In the genomic region with DNA sequence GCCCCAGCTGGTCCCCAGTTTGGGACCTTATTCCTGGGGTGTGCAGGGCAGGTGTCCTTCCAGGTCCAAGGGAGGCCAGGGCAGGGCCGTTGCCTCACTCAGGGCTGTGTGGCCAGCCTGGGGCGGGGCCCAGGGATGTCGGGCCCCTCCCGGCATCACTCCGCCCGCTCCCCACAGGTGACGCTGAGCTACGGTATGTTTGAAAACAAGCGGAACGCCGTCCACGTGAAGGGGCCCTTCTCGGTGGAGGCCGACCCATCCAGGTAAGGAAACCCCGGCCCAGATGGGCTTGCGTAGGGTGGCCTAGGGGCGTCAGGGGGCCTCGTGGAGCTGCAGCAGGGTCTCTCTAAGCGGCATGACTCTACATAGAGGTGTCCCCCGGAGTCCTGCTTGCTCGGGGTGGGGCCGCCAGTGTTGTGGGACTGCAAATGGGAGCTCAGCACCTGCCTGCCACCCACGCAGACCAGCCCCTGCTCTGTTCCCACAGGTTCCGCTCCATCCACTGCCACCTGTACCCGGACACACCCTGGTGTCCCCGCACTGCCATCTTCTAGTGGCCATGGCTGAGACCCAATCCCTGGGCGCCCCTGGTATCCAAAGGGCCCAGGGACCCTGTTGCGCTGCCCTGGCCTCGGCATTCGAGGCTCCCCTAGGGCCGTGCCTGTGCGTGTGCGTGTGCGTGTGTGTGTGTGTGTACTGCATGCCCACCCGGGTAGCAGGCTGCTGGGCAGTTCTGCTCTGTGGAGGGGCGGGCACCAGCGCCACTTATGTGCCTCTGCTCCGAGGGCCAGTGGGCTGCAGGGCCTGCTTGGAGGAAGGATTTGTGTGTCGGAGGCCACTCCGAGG, we compare ENCODE assay signal across 15 cellular contexts. TPM values are rescaled to one million over a fixed set of nuclear protein-coding genes. Genes with fewer than 3 reads are reported as not detected.
A peak's percentile ranks its signal among the peaks of the same experiment; 100 is the strongest.
DNase-seq lines count a peak whose midpoint lies in the region; ATAC-seq and TF ChIP-seq lines count a peak whose summit lies in the region.
"Had no signal": no experiment of that assay in that cellular context is flagged by ENCODE, and none has a peak within 500 bp of the region (broad histone marks: within the 10 kb centered on the region; RNA-seq: fewer than 3 reads in every experiment).

No MANE protein-coding gene starts in this region.

- ATAC-seq in right lobe of liver (no peak), HG03095 (IDR thresholded peaks at IDR 0.05; ENCODE audit: unreplicated experiment) (no peak)
- ATAC-seq: gastroesophageal sphincter had no signal

- no peak overlapping the region for H3K4me3 ChIP-seq in right lobe of liver
- no peak overlapping the region for H3K4me3 ChIP-seq in subcutaneous abdominal adipose tissue (ENCODE audit: low read depth in 1 of 5, low read length in 5 of 5)
- H3K4me3 ChIP-seq in uterus, result no peak overlapping the region
- H3K4me3 ChIP-seq: gastroesophageal sphincter, SK-N-MC, thoracic aorta had no signal

- TF ChIP-seq POLR2A in right lobe of liver (IDR thresholded peaks at IDR 0.05), result no peak
- no peak for TF ChIP-seq POLR2A in uterus (IDR thresholded peaks at IDR 0.05)

- no peak overlapping the region for H3K9ac ChIP-seq in subcutaneous abdominal adipose tissue (ENCODE audit: low read length in 5 of 5)
- H3K9ac ChIP-seq: parathyroid adenoma had no signal

- H3K27me3 ChIP-seq in right lobe of liver (no peaks in the 10 kb centered on the region), subcutaneous abdominal adipose tissue (ENCODE audit: control insufficient read depth in 5 of 5, insufficient read depth in 4 of 5, low read length in 5 of 5) (no peaks in the 10 kb centered on the region), uterus (peaks cover 0 to 5% of the 10 kb centered on the region in 2 donors)
- H3K27me3 ChIP-seq: left lung had no signal

- 86% methylated on average over 7 of the region's 40 CpGs for WGBS in right lobe of liver (ENCODE audit: insufficient coverage, low coverage, low lambda C conversion rate, missing lambda C conversion rate)

- DNase-seq in activated CD8-positive, alpha-beta memory T cell treated with anti-CD3 and anti-CD28 coated beads for 24 hours, result peak; percentile 58
- no peak for DNase-seq in activated CD8-positive, alpha-beta memory T cell treated with anti-CD3 and anti-CD28 coated beads, Interleukin-2, amount 50 U/mL, for 4 hours
- no peak for DNase-seq in RWPE1 (ENCODE audit: low spot score)
- DNase-seq in right lobe of liver, result peak in 2 of 3 donors; percentile 22 to 52
- no peak for DNase-seq in uterus
- DNase-seq in SIG-M5 (lab: John Stamatoyannopoulos, UW), result no peak
- DNase-seq: NCI-H524 treated with DMSO at 0.1 percent for 48 hours had no signal

- intact Hi-C loops in right lobe of liver (cut with DNase I) (no loop called here), uterus (cut with DNase I; ENCODE audit: low total_unique reads) (no loop called here)

- H3K36me3 ChIP-seq in right lobe of liver (no peaks in the 10 kb centered on the region), subcutaneous abdominal adipose tissue (ENCODE audit: control insufficient read depth in 5 of 5, insufficient read depth in 5 of 5, low read length in 5 of 5) (peaks cover 0 to 43% (median 39%) of the 10 kb centered on the region in 5 donors), uterus (no peaks in the 10 kb centered on the region)
- H3K36me3 ChIP-seq: thoracic aorta had no signal

- H3K4me1 ChIP-seq in right lobe of liver (no peaks in the 10 kb centered on the region), subcutaneous abdominal adipose tissue (ENCODE audit: control insufficient read depth in 5 of 5, insufficient read depth in 5 of 5, low read length in 5 of 5) (peaks cover 2 to 99% (median 93%) of the 10 kb centered on the region in 5 donors), uterus (peaks cover 0 to 22% of the 10 kb centered on the region in 2 donors)
- H3K4me1 ChIP-seq: parathyroid adenoma had no signal

- H3K9me3 ChIP-seq in right lobe of liver (no peaks in the 10 kb centered on the region), subcutaneous abdominal adipose tissue (ENCODE audit: control insufficient read depth in 5 of 5, low read length in 5 of 5) (no peaks in the 10 kb centered on the region), uterus (no peaks in the 10 kb centered on the region)
- H3K9me3 ChIP-seq: gastroesophageal sphincter, left lung, thoracic aorta had no signal

- POLR2A ChIA-PET in RWPE1 (lab: Yijun Ruan, JAX; ENCODE audit: low non-redundant PET), result no interaction called here

- H3K27ac ChIP-seq in RWPE1 (peak overlapping the region; percentile 100), right lobe of liver (no peak overlapping the region), subcutaneous abdominal adipose tissue (ENCODE audit: low read depth, low read length) (peak overlapping the region; percentile 10), uterus (no peak overlapping the region)
- H3K27ac ChIP-seq: gastroesophageal sphincter, parathyroid adenoma, SK-N-MC, thoracic aorta had no signal

- TF ChIP-seq CTCF in RWPE1 (conservative IDR thresholded peaks at IDR 0.05; ENCODE audit: low read depth), result no peak
- TF ChIP-seq CTCF in right lobe of liver (IDR thresholded peaks at IDR 0.05), result no peak
- no peak for TF ChIP-seq CTCF in uterus (IDR thresholded peaks at IDR 0.05)

- CTCF ChIA-PET in RWPE1 (lab: Yijun Ruan, JAX), result no interaction called here

RNA-seq across cellular contexts. Expression of a gene that starts 7.3 kb away (rescaled TPM):
- total RNA-seq in right lobe of liver (1 to 10 TPM; 1.0 to 4.3 (median 1.7) TPM), uterus (10 to 100 TPM in 2 of 4 donors, 1 to 10 TPM in 1, not detected in 1; 2.3 to 30.5 (median 26.5) TPM)

RNA-seq across cellular contexts. Expression of a gene that starts 28.4 kb away (rescaled TPM):
- 10 to 100 TPM; 11.1 to 25.9 (median 14.8) TPM for total RNA-seq in right lobe of liver
- 10 to 100 TPM; 10.3 to 44.3 (median 36.0) TPM for total RNA-seq in uterus

RNA-seq across cellular contexts. Expression of a gene that starts 31.9 kb away (rescaled TPM):
- total RNA-seq in right lobe of liver (1 to 10 TPM; 3.7 to 7.0 (median 4.0) TPM), uterus (10 to 100 TPM in 3 of 4 donors, 1 to 10 TPM in 1; 6.8 to 28.0 (median 16.9) TPM)

RNA-seq across cellular contexts. Expression of a gene that starts 50.7 kb away (rescaled TPM):
- not detected for total RNA-seq in right lobe of liver
- total RNA-seq in uterus, result not detected
- total RNA-seq: G401, gastroesophageal sphincter, left lung, thoracic aorta had no signal

Comparison
In these comparisons a context has a peak if more than half of its experiments do, and no peak if none do; other contexts are left out.
1. DNase-seq: peak in activated CD8-positive, alpha-beta memory T cell treated with anti-CD3 and anti-CD28 coated beads for 24 hours (single experiment) and right lobe of liver (2 of 3); none in activated CD8-positive, alpha-beta memory T cell treated with anti-CD3 and anti-CD28 coated beads, Interleukin-2, amount 50 U/mL, for 4 hours (single experiment), RWPE1 (single experiment), uterus (0 of 2) and SIG-M5 (single experiment).
2. H3K27ac ChIP-seq: peak in RWPE1 (single experiment) and subcutaneous abdominal adipose tissue (single experiment); none in right lobe of liver (0 of 3) and uterus (0 of 2).